Comparison of ENCODE assay signal across 30 cellular contexts in genomic region chr4:122384245-122384644, GRCh38. TPM values are rescaled to one million over a fixed set of nuclear protein-coding genes. Genes with fewer than 3 reads are reported as not detected.
"Had no signal": no experiment of that assay in that cellular context is flagged by ENCODE, and none has a peak within 500 bp of the region (broad histone marks: within the 10 kb centered on the region; RNA-seq: fewer than 3 reads in every experiment).

No MANE protein-coding gene starts in this region.

- DNase-seq: stimulated activated CD4-positive, alpha-beta T cell treated with anti-CD3 and anti-CD28 coated beads, Interleukin-2, amount 100 ng/mL, for 48 hours; stimulated activated CD4-positive, alpha-beta T cell treated with anti-CD3 and anti-CD28 coated beads, Interleukin-4, amount 100 ng/mL, for 1 hour; stimulated activated CD4-positive, alpha-beta T cell treated with anti-CD3 and anti-CD28 coated beads, Interleukin-4, amount 100 ng/mL, for 24 hours; stimulated activated CD4-positive, alpha-beta T cell treated with anti-CD3 and anti-CD28 coated beads, Interleukin-4, amount 100 ng/mL, for 4 hours; stimulated activated CD8-positive, alpha-beta memory T cell treated with anti-CD3 and anti-CD28 coated beads, Interleukin-4, amount 100 ng/mL, for 48 hours; stimulated activated naive B cell treated with anti-CD40 and anti-IgM and Interleukin-4, amounts not matched to agents 10 μg/mL and 1 μg/mL and 100 μg/mL, for 72 hours; stimulated activated naive CD4-positive, alpha-beta T cell; stimulated activated naive CD4-positive, alpha-beta T cell treated with Interleukin-2 at 50 U/mL for 16 hours; stimulated activated naive CD8-positive, alpha-beta T cell treated with anti-CD3 and anti-CD28 coated beads, Interleukin-15, amount 100 ng/mL, for 72 hours; stimulated activated naive CD8-positive, alpha-beta T cell treated with anti-CD3 and anti-CD28 coated beads, Interleukin-15, Interleukin-2, amounts not matched to agents 100 U/mL and 50 U/mL, for 24 hours; stomach; substantia nigra; testis; thyroid gland; tibial artery; transverse colon; trophoblast cell; upper lobe of left lung; upper lobe of right lung; uterus had no signal

- H3K9me3 ChIP-seq: suprapubic skin, testis, thyroid gland, transverse colon, upper lobe of right lung, uterus, vagina had no signal

- H3K27me3 ChIP-seq: stomach, suprapubic skin, testis, thyroid gland, tibial artery, tibial nerve, transverse colon, upper lobe of left lung, upper lobe of right lung, uterus, vagina had no signal

- FAIRE-seq: urothelium cell line had no signal

- H3K4me1 ChIP-seq: stomach, suprapubic skin, testis, thyroid gland, tibial nerve, transverse colon, upper lobe of left lung, upper lobe of right lung, uterus, vagina had no signal

- ATAC-seq: stimulated activated effector memory CD8-positive, alpha-beta T cell treated with anti-CD3 and anti-CD28 coated beads, Interleukin-12 subunit alpha, Interleukin-12 subunit beta, amount 100 ng/mL, for 72 hours; stimulated activated memory B cell treated with anti-CD40 and anti-IgM and Interleukin-4, amounts not matched to agents 10 μg/mL and 1 μg/mL and 100 μg/mL, for 72 hours; stimulated activated naive B cell treated with anti-CD40 and anti-IgM and Interleukin-4, amounts not matched to agents 10 μg/mL and 1 μg/mL and 100 μg/mL, for 72 hours; stimulated activated naive CD8-positive, alpha-beta T cell treated with anti-CD3 and anti-CD28 coated beads, Interleukin-15, amount 100 ng/mL, for 72 hours; stimulated activated naive CD8-positive, alpha-beta T cell treated with anti-CD3 and anti-CD28 coated beads, Interleukin-15, Interleukin-2, amounts not matched to agents 100 U/mL and 50 U/mL, for 24 hours; upper lobe of right lung had no signal

- H3K27ac ChIP-seq: stomach, suprapubic skin, testis, thoracic aorta, thyroid gland, tibial artery, tibial nerve, transverse colon, upper lobe of left lung, upper lobe of right lung, uterus, vagina had no signal

- H3K4me3 ChIP-seq: stomach, suprapubic skin, testis, thoracic aorta, thyroid gland, tibial artery, tibial nerve, transverse colon, upper lobe of left lung, upper lobe of right lung, uterus, vagina had no signal

- H3K36me3 ChIP-seq: stomach, suprapubic skin, thoracic aorta, thyroid gland, tibial artery, tibial nerve, transverse colon, upper lobe of left lung, upper lobe of right lung, uterus, vagina had no signal

RNA-seq across cellular contexts. Expression of gene ADAD1, which starts 5.4 kb away (rescaled TPM):
- total RNA-seq: stomach, suprapubic skin, temporal lobe, thoracic aorta, tibial nerve, transverse colon, upper lobe of left lung, upper lobe of right lung, ureter, urinary bladder, vagina had no signal
- polyA plus RNA-seq: stomach, urinary bladder had no signal
